ENCODE assay signal across 8 cellular contexts in genomic region chr16:85610446-85611204, GRCh38. TPM values are rescaled to one million over a fixed set of nuclear protein-coding genes. Genes with fewer than 3 reads are reported as not detected.
DNase-seq lines count a peak whose midpoint lies in the region; ATAC-seq and TF ChIP-seq lines count a peak whose summit lies in the region.

No MANE protein-coding gene starts in this region.

- no peaks in the 10 kb centered on the region for H3K9me3 Mint-ChIP-seq in activated CD4-positive, alpha-beta memory T cell treated with anti-CD3 and anti-CD28 coated beads for 36 hours

- H3K4me1 ChIP-seq in lower lobe of right lung: peaks cover 83% of the 10 kb centered on the region

- peak overlapping the region; percentile 66 for H3K4me3 Mint-ChIP-seq in activated CD4-positive, alpha-beta memory T cell treated with anti-CD3 and anti-CD28 coated beads for 36 hours

- peak overlapping the region; percentile 71 for H3K4me3 ChIP-seq in lower lobe of right lung

- peak; percentile 31 for ATAC-seq in GM18498 (IDR thresholded peaks at IDR 0.05; ENCODE audit: unreplicated experiment)
- peak; percentile 27 for ATAC-seq in HG03521 (IDR thresholded peaks at IDR 0.05; ENCODE audit: unreplicated experiment)
- peak; percentile 45 to 56 for ATAC-seq in lower lobe of right lung
- no peak for ATAC-seq in HG02840 (IDR thresholded peaks at IDR 0.05; ENCODE audit: low FRiP score, unreplicated experiment)

- H3K27ac ChIP-seq in lower lobe of right lung: peak overlapping the region; percentile 97

- intact Hi-C loops in activated CD4-positive, alpha-beta memory T cell treated with anti-CD3 and anti-CD28 coated beads for 36 hours (cut with micrococcal nuclease): loop anchor here (1.0 to 10.0 kb wide), 5 partner anchors 38 to 306 kb away; no protein-coding TSS in a partner anchor
- intact Hi-C loops in lower lobe of right lung (cut with DNase I): no loop called here

- no peaks in the 10 kb centered on the region for H3K27me3 ChIP-seq in lower lobe of right lung (ENCODE audit: low read depth)

- peaks cover 2% of the 10 kb centered on the region for H3K27me3 Mint-ChIP-seq in activated CD4-positive, alpha-beta memory T cell treated with anti-CD3 and anti-CD28 coated beads for 36 hours

- peak; percentile 98 for TF ChIP-seq CTCF in lower lobe of right lung (IDR thresholded peaks at IDR 0.05)

- no peaks in the 10 kb centered on the region for H3K36me3 Mint-ChIP-seq in activated CD4-positive, alpha-beta memory T cell treated with anti-CD3 and anti-CD28 coated beads for 36 hours

- H3K4me1 Mint-ChIP-seq in activated CD4-positive, alpha-beta memory T cell treated with anti-CD3 and anti-CD28 coated beads for 36 hours (ENCODE audit: low read depth): peaks cover 31% of the 10 kb centered on the region

- DNase-seq in NCI-H748 (lab: John Stamatoyannopoulos, UW; ENCODE audit: unreplicated experiment): peak; percentile 90
- peak; percentile 92 for DNase-seq in activated CD4-positive, alpha-beta memory T cell treated with anti-CD3 and anti-CD28 coated beads for 36 hours
- DNase-seq in ecto neural progenitor cell (ENCODE audit: low spot score): peak; percentile 93
- peak; percentile 89 for DNase-seq in lower lobe of right lung
- peak; percentile 82 to 90 for DNase-seq in stimulated activated CD4-positive, alpha-beta T cell treated with anti-CD3 and anti-CD28 coated beads, Interleukin-4, amount 100 ng/mL, for 4 hours

- no peaks in the 10 kb centered on the region for H3K36me3 ChIP-seq in lower lobe of right lung

- CTCF ChIA-PET in activated CD4-positive, alpha-beta memory T cell treated with anti-CD3 and anti-CD28 coated beads for 36 hours (lab: Charles Lee): interaction anchor here (0.6 to 11.1 kb wide), 23 partner anchors 17 to 306 kb away, joined by 3 to 271 read pairs (median 4); no protein-coding TSS in a partner anchor

- peak overlapping the region; percentile 49 for H3K27ac Mint-ChIP-seq in activated CD4-positive, alpha-beta memory T cell treated with anti-CD3 and anti-CD28 coated beads for 36 hours

- H3K9me3 ChIP-seq in lower lobe of right lung: no peaks in the 10 kb centered on the region

- POLR2A ChIA-PET in activated CD4-positive, alpha-beta memory T cell treated with anti-CD3 and anti-CD28 coated beads for 36 hours (lab: Charles Lee): interaction anchor here (0.6 to 2.5 kb wide), 2 partner anchors 56 to 105 kb away, joined by 3 to 15 read pairs; no protein-coding TSS in a partner anchor

RNA-seq across cellular contexts. Expression of gene GSE1, which starts 2.5 kb away (rescaled TPM):
- 10 to 100 TPM; 15.3 to 16.0 TPM for total RNA-seq in activated CD4-positive, alpha-beta memory T cell treated with anti-CD3 and anti-CD28 coated beads for 36 hours
- total RNA-seq in lower lobe of right lung: 85.2 TPM
